Comparison of ENCODE assay signal across 14 cellular contexts in genomic region chr17:74356640-74357465, GRCh38. TPM values are rescaled to one million over a fixed set of nuclear protein-coding genes. Genes with fewer than 3 reads are reported as not detected.
A peak's percentile ranks its signal among the peaks of the same experiment; 100 is the strongest.
DNase-seq lines count a peak whose midpoint lies in the region; ATAC-seq and TF ChIP-seq lines count a peak whose summit lies in the region.
"Had no signal": no experiment of that assay in that cellular context is flagged by ENCODE, and none has a peak within 500 bp of the region (broad histone marks: within the 10 kb centered on the region; RNA-seq: fewer than 3 reads in every experiment).

No MANE protein-coding gene starts in this region.

- no peak overlapping the region for H3K27ac Mint-ChIP-seq in natural killer cell

- no peaks in the 10 kb centered on the region for H3K36me3 ChIP-seq in esophagus (ENCODE audit: control insufficient read depth in 2 of 2, insufficient read depth in 2 of 2, low read length in 1 of 2)

- peak in 2 of 3 donors; percentile 49 to 60 for ATAC-seq in natural killer cell
- no peak for ATAC-seq in HG03469 (IDR thresholded peaks at IDR 0.05; ENCODE audit: unreplicated experiment)
- ATAC-seq in GM21423 (IDR thresholded peaks at IDR 0.05; ENCODE audit: unreplicated experiment): no peak
- no peak for ATAC-seq in HG03135 (IDR thresholded peaks at IDR 0.05; ENCODE audit: unreplicated experiment)
- ATAC-seq: SK-N-SH treated with all-trans-retinoic acid at 6 μM for 48 hours had no signal

- WGBS in esophagus, 2 donors: 2% methylated on average over 87 to 105 of the region's 105 CpGs

- H3K4me1 ChIP-seq in esophagus (ENCODE audit: control insufficient read depth in 2 of 2, insufficient read depth in 2 of 2, low read length in 1 of 2): peaks cover 0 to 12% of the 10 kb centered on the region in 2 donors

- H3K4me3 ChIP-seq in esophagus (ENCODE audit: low read depth in 1 of 2, low read length in 2 of 2): peak overlapping the region; percentile 7 to 17

- H3K27me3 Mint-ChIP-seq in natural killer cell (ENCODE audit: low read depth in 2 of 2): peaks cover 34 to 49% of the 10 kb centered on the region in 2 donors

- peak overlapping the region; percentile 42 for H3K4me3 Mint-ChIP-seq in natural killer cell

- H3K36me3 Mint-ChIP-seq in natural killer cell: no peaks in the 10 kb centered on the region

- H3K9me3 Mint-ChIP-seq in natural killer cell: no peaks in the 10 kb centered on the region

- H3K27me3 ChIP-seq in esophagus (ENCODE audit: control insufficient read depth in 1 of 2, insufficient read depth in 2 of 2, low read length in 2 of 2): peaks cover 0 to 32% of the 10 kb centered on the region in 2 donors

- H3K4me1 Mint-ChIP-seq in natural killer cell: peaks cover 0 to 7% of the 10 kb centered on the region in 2 donors

- H3K27ac ChIP-seq in esophagus (ENCODE audit: low read depth in 2 of 2, low read length in 1 of 2): no peak overlapping the region

- TF ChIP-seq CTCF in natural killer cell (IDR thresholded peaks at IDR 0.05): no peak

- intact Hi-C loops in natural killer cell (cut with micrococcal nuclease): loop anchor here (5.0 to 10.0 kb wide), 2 partner anchors 52 to 145 kb away; partner anchors contain the start of gene TTYH2

- DNase-seq in CD1c-positive myeloid dendritic cell (ENCODE audit: extremely low spot score) (peak; percentile 24), NCI-H69 (lab: John Stamatoyannopoulos, UW) (peak; percentile 26), natural killer cell (no peak), NCI-H1417 treated with DMSO at 0.1 percent for 48 hours (lab: John Stamatoyannopoulos, UW) (no peak)
- DNase-seq: cortex of kidney, DMS53 had no signal

- H3K9me3 ChIP-seq in esophagus (ENCODE audit: control insufficient read depth in 2 of 2, insufficient read depth in 1 of 2, low read depth in 1 of 2, low read length in 1 of 2): peaks cover 0 to 3% of the 10 kb centered on the region in 2 donors

RNA-seq across cellular contexts. Expression of gene BTBD17, which starts 4.8 kb away (rescaled TPM):
- not detected for polyA plus RNA-seq in esophagus
- under 1 TPM in 1 of 3 donors, not detected in 2; 0.48 TPM for total RNA-seq in natural killer cell
- total RNA-seq: HT1080, kidney epithelial cell, renal cortical epithelial cell had no signal

RNA-seq across cellular contexts. Expression of gene GPR142, which starts 10.5 kb away (rescaled TPM):
- under 1 TPM in 1 of 2 donors, not detected in 1; 0.09 TPM for polyA plus RNA-seq in esophagus
- not detected for total RNA-seq in natural killer cell
- total RNA-seq: HT1080, kidney epithelial cell, renal cortical epithelial cell had no signal

RNA-seq across cellular contexts. Expression of gene KIF19, which starts 30.8 kb away (rescaled TPM):
- under 1 TPM; 0.43 to 0.47 TPM for polyA plus RNA-seq in esophagus
- 1 to 10 TPM; 1.7 to 7.1 (median 6.1) TPM for total RNA-seq in natural killer cell
- total RNA-seq: HT1080, kidney epithelial cell, renal cortical epithelial cell had no signal

Comparison
In these comparisons a context has a peak if more than half of its experiments do, and no peak if none do; other contexts are left out.
1. DNase-seq: peak in CD1c-positive myeloid dendritic cell (single experiment) and NCI-H69 (single experiment); none in natural killer cell (single experiment) and NCI-H1417 treated with DMSO at 0.1 percent for 48 hours (single experiment).
2. ATAC-seq: peak in natural killer cell (2 of 3); none in HG03469 (single experiment), GM21423 (single experiment) and HG03135 (single experiment).